In the genomic region with DNA sequence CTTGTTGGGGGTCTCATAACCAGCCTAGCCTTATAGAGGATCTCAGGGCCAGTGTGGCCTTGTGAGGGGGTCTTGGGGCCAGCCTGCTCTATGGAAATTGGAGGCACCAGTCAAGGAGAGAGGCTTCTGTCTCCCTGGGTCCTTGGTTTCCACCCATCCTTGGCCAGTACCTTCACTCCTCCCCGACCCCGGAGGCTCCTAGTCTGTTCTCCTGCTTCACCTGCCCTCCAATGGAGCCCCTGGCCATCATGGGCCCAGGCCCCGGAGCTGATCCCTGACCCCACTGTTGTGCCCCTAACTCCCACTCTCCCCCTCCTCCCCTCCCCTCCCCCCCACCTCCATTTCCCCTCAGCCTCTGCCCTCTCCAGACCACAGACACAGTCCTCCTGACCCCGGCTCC, we compare ENCODE assay signal across 22 cellular contexts. TPM values are rescaled to one million over a fixed set of nuclear protein-coding genes. Genes with fewer than 3 reads are reported as not detected.
A peak's percentile ranks its signal among the peaks of the same experiment; 100 is the strongest.
DNase-seq lines count a peak whose midpoint lies in the region; ATAC-seq and TF ChIP-seq lines count a peak whose summit lies in the region.
"Had no signal": no experiment of that assay in that cellular context is flagged by ENCODE, and none has a peak within 500 bp of the region (broad histone marks: within the 10 kb centered on the region; RNA-seq: fewer than 3 reads in every experiment).

No MANE protein-coding gene starts in this region.

- intact Hi-C loops in left cardiac atrium (cut with DNase I) (no loop called here), Right ventricle myocardium inferior (cut with DNase I) (no loop called here), OCI-LY7 (cut with micrococcal nuclease; ENCODE audit: unreplicated experiment) (no loop called here)

- no peak overlapping the region for H3K27ac ChIP-seq in OCI-LY7 (ENCODE audit: low read depth, low read length, poor library complexity, severe bottlenecking)
- H3K27ac ChIP-seq: esophagus muscularis mucosa, gastrocnemius medialis had no signal

- no peaks in the 10 kb centered on the region for H3K79me2 ChIP-seq in OCI-LY7 (ENCODE audit: insufficient read depth, low read depth, low read length)

- H3K9me2 ChIP-seq in OCI-LY7 (ENCODE audit: insufficient read depth, low read length): no peaks in the 10 kb centered on the region

- H3K4me3 Mint-ChIP-seq in central memory CD8-positive, alpha-beta T cell: no peak overlapping the region
- no peak overlapping the region for H3K4me3 Mint-ChIP-seq in osteocyte (ENCODE audit: unreplicated experiment)
- H3K4me3 Mint-ChIP-seq: activated CD4-positive, alpha-beta T cell treated with anti-CD3 and anti-CD28 coated beads for 36 hours; CD4-positive, alpha-beta T cell; naive B cell had no signal

- no peak for TF ChIP-seq CTCF in osteocyte (IDR thresholded peaks at IDR 0.05)
- TF ChIP-seq CTCF in OCI-LY7 (conservative IDR thresholded peaks at IDR 0.05; ENCODE audit: low read length): no peak

- peak overlapping the region; percentile 68 for H3K27ac Mint-ChIP-seq in central memory CD8-positive, alpha-beta T cell (ENCODE audit: low read depth)
- H3K27ac Mint-ChIP-seq in osteocyte (ENCODE audit: unreplicated experiment): no peak overlapping the region
- H3K27ac Mint-ChIP-seq: activated CD4-positive, alpha-beta T cell treated with anti-CD3 and anti-CD28 coated beads for 36 hours; activated naive CD4-positive, alpha-beta T cell treated with anti-CD3 and anti-CD28 coated beads, Interleukin-2, amount 50 U/mL, for 72 hours; CD4-positive, alpha-beta T cell; naive B cell had no signal

- H3K27me3 Mint-ChIP-seq in central memory CD8-positive, alpha-beta T cell: no peaks in the 10 kb centered on the region
- H3K27me3 Mint-ChIP-seq in osteocyte (ENCODE audit: unreplicated experiment): peaks cover 34% of the 10 kb centered on the region

- H3K9me3 ChIP-seq in OCI-LY7 (ENCODE audit: low read length): no peaks in the 10 kb centered on the region
- H3K9me3 ChIP-seq: gastrocnemius medialis had no signal

- H3K36me3 ChIP-seq in OCI-LY7 (ENCODE audit: insufficient read depth, low read length): no peaks in the 10 kb centered on the region
- H3K36me3 ChIP-seq: esophagus muscularis mucosa, gastrocnemius medialis had no signal

- peaks cover 19% of the 10 kb centered on the region for H3K4me1 Mint-ChIP-seq in central memory CD8-positive, alpha-beta T cell
- no peaks in the 10 kb centered on the region for H3K4me1 Mint-ChIP-seq in osteocyte (ENCODE audit: unreplicated experiment)
- H3K4me1 Mint-ChIP-seq: activated CD4-positive, alpha-beta T cell treated with anti-CD3 and anti-CD28 coated beads for 36 hours had no signal

- H3K9me3 Mint-ChIP-seq in central memory CD8-positive, alpha-beta T cell: peaks cover 12% of the 10 kb centered on the region
- H3K9me3 Mint-ChIP-seq in osteocyte (ENCODE audit: unreplicated experiment): peaks cover 15% of the 10 kb centered on the region

- H3K36me3 Mint-ChIP-seq in central memory CD8-positive, alpha-beta T cell (ENCODE audit: insufficient read depth): no peaks in the 10 kb centered on the region
- H3K36me3 Mint-ChIP-seq in osteocyte (ENCODE audit: unreplicated experiment): peaks cover 2% of the 10 kb centered on the region

- H3K4me1 ChIP-seq in OCI-LY7 (ENCODE audit: insufficient read depth, low read length, poor library complexity, severe bottlenecking): peaks cover under 1% of the 10 kb centered on the region
- H3K4me1 ChIP-seq: esophagus muscularis mucosa, gastrocnemius medialis had no signal

- H3K4me2 ChIP-seq in OCI-LY7 (ENCODE audit: low read length): no peak overlapping the region

- CTCF ChIA-PET in OCI-LY7 (lab: Charles Lee; ENCODE audit: unreplicated experiment): no interaction called here

- ATAC-seq in left cardiac atrium (no peak), Right ventricle myocardium inferior (no peak), SK-N-SH treated with all-trans-retinoic acid at 6 μM for 48 hours (no peak), GM21447 (IDR thresholded peaks at IDR 0.05; ENCODE audit: unreplicated experiment) (no peak)
- no peak for ATAC-seq in central memory CD8-positive, alpha-beta T cell (replicated peaks; ENCODE audit: extremely low read depth, poor library complexity, severe bottlenecking)
- ATAC-seq: activated CD4-positive, alpha-beta T cell treated with anti-CD3 and anti-CD28 coated beads for 36 hours; activated naive CD4-positive, alpha-beta T cell treated with anti-CD3 and anti-CD28 coated beads, Interleukin-2, amount 50 U/mL, for 72 hours; gastrocnemius medialis had no signal

- H4K20me1 ChIP-seq in OCI-LY7 (ENCODE audit: insufficient read depth, low read length): no peaks in the 10 kb centered on the region

- POLR2A ChIA-PET in OCI-LY7 (lab: Charles Lee): interaction anchor here (0.6 to 1.3 kb wide), 3 partner anchors 16 to 740 kb away, joined by 3 read pairs; no protein-coding TSS in a partner anchor

- no peak overlapping the region for H3K4me3 ChIP-seq in OCI-LY7 (ENCODE audit: low read depth, low read length, poor library complexity, severe bottlenecking)
- H3K4me3 ChIP-seq: esophagus muscularis mucosa, gastrocnemius medialis had no signal

- BruUV-seq in OCI-LY7 (replicated peaks; lab: Mats Ljungman, UMichigan): no TSS peak

- H2AFZ ChIP-seq in OCI-LY7 (ENCODE audit: low read length): no peak overlapping the region

- peak; percentile 8 for DNase-seq in left cardiac atrium
- DNase-seq in Right ventricle myocardium inferior (ENCODE audit: missing footprints): no peak
- no peak for DNase-seq in central memory CD8-positive, alpha-beta T cell (ENCODE audit: low spot score in 2 of 2)
- DNase-seq in osteocyte (ENCODE audit: extremely low spot score, unreplicated experiment): peak; percentile 78
- no peak for DNase-seq in OCI-LY7 (ENCODE audit: low spot score)
- DNase-seq: activated CD4-positive, alpha-beta T cell treated with anti-CD3 and anti-CD28 coated beads for 36 hours; effector memory CD4-positive, alpha-beta T cell; mesenchymal stem cell; naive B cell; NCI-H1092; NCI-H2029 treated with DMSO at 0.1 percent for 48 hours; NCI-H345; occipital lobe; SHP77 treated with DMSO at 0.1 percent for 48 hours; stimulated activated CD4-positive, alpha-beta T cell treated with anti-CD3 and anti-CD28 coated beads, Interleukin-15, amount 100 ng/mL, for 24 hours had no signal

TF ChIP-seq in SK-N-SH treated with all-trans-retinoic acid at 6 μM for 48 hours, 23 proteins besides CTCF, POLR2A, EP300 and RAD21:
- TF ChIP-seq ZFP30 (CRISPR knock-in tag; IDR thresholded peaks at IDR 0.05) (no peak), PPARA (CRISPR knock-in tag; IDR thresholded peaks at IDR 0.05; ENCODE audit: borderline replicate concordance) (no peak), GLIS3 (CRISPR knock-in tag; IDR thresholded peaks at IDR 0.05) (no peak), CSDC2 (CRISPR knock-in tag; IDR thresholded peaks at IDR 0.05) (no peak)
- TF ChIP-seq, protein P1, sequence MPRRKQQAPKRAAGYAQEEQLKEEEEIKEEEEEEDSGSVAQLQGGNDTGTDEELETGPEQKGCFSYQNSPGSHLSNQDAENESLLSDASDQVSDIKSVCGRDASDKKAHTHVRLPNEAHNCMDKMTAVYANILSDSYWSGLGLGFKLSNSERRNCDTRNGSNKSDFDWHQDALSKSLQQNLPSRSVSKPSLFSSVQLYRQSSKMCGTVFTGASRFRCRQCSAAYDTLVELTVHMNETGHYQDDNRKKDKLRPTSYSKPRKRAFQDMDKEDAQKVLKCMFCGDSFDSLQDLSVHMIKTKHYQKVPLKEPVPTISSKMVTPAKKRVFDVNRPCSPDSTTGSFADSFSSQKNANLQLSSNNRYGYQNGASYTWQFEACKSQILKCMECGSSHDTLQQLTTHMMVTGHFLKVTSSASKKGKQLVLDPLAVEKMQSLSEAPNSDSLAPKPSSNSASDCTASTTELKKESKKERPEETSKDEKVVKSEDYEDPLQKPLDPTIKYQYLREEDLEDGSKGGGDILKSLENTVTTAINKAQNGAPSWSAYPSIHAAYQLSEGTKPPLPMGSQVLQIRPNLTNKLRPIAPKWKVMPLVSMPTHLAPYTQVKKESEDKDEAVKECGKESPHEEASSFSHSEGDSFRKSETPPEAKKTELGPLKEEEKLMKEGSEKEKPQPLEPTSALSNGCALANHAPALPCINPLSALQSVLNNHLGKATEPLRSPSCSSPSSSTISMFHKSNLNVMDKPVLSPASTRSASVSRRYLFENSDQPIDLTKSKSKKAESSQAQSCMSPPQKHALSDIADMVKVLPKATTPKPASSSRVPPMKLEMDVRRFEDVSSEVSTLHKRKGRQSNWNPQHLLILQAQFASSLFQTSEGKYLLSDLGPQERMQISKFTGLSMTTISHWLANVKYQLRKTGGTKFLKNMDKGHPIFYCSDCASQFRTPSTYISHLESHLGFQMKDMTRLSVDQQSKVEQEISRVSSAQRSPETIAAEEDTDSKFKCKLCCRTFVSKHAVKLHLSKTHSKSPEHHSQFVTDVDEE (CRISPR knock-in tag; IDR thresholded peaks at IDR 0.05): no peak

RNA-seq across cellular contexts. Expression of a gene that starts 29.7 kb away (rescaled TPM):
- 1 to 10 TPM; 1.4 to 2.0 TPM for total RNA-seq in left cardiac atrium
- 1.4 TPM for total RNA-seq in Right ventricle myocardium inferior
- total RNA-seq in osteocyte: not detected in 2 replicates
- 0.06 and 0.36 TPM in 2 replicates for total RNA-seq in OCI-LY7 (2014; rRNA removed; shearing (Covaris generic))
- 0.35 and 0.55 TPM in 2 replicates for total RNA-seq in OCI-LY7 (2022)
- total RNA-seq: LHCN-M2 had no signal

Comparison
In these comparisons a context has a peak if more than half of its experiments do, and no peak if none do; other contexts are left out.
1. DNase-seq: peak in left cardiac atrium (single experiment) and osteocyte (single experiment); none in Right ventricle myocardium inferior (single experiment), central memory CD8-positive, alpha-beta T cell (0 of 2) and OCI-LY7 (single experiment).